ENCODE assay signal across 9 cellular contexts in genomic region chr13:111531505-111531904, GRCh38.
DNase-seq lines count a peak whose midpoint lies in the region; ATAC-seq and TF ChIP-seq lines count a peak whose summit lies in the region.
"Had no signal": no experiment of that assay in that cellular context is flagged by ENCODE, and none has a peak within 500 bp of the region (broad histone marks: within the 10 kb centered on the region; RNA-seq: fewer than 3 reads in every experiment).

No MANE protein-coding gene starts in this region.

- no peak overlapping the region for H3K4me3 Mint-ChIP-seq in neural crest cell
- no peak overlapping the region for H3K4me3 Mint-ChIP-seq in activated naive CD4-positive, alpha-beta T cell treated with anti-CD3 and anti-CD28 coated beads, Interleukin-2, amount 10 ng/mL, durations not matched to agents 7 days and 5 days

- POLR2A ChIA-PET in HEK293 (lab: Yijun Ruan, JAX): interaction anchor here (0.6 kb wide), 1 partner anchor 9 kb away, joined by 4 read pairs; no protein-coding TSS in a partner anchor

- peaks cover 37% of the 10 kb centered on the region for H3K27me3 Mint-ChIP-seq in neural crest cell (ENCODE audit: low read depth)
- H3K27me3 Mint-ChIP-seq in activated naive CD4-positive, alpha-beta T cell treated with anti-CD3 and anti-CD28 coated beads, Interleukin-2, amount 10 ng/mL, durations not matched to agents 7 days and 5 days: peaks cover 41% of the 10 kb centered on the region

- peak; percentile 55 for DNase-seq in NCI-H2081 treated with DMSO at 0.1 percent for 48 hours (lab: John Stamatoyannopoulos, UW)
- DNase-seq in cardiac fibroblast (ENCODE audit: low read depth in 2 of 2): peak; percentile 3 to 8
- no peak for DNase-seq in neural crest cell (ENCODE audit: low read depth, low spot score)
- no peak for DNase-seq in stimulated activated CD4-positive, alpha-beta T cell treated with anti-CD3 and anti-CD28 coated beads, Interleukin-15, amount 100 ng/mL, for 24 hours
- no peak for DNase-seq in activated naive CD4-positive, alpha-beta T cell treated with anti-CD3 and anti-CD28 coated beads, Interleukin-2, amount 10 ng/mL, durations not matched to agents 7 days and 5 days
- DNase-seq in ascending aorta (ENCODE audit: low spot score in 2 of 2): no peak
- DNase-seq: activated T-cell treated with anti-CD3 and anti-CD28 coated beads for 4 hours had no signal

- ATAC-seq in HG03039 (IDR thresholded peaks at IDR 0.05; ENCODE audit: unreplicated experiment): no peak

- H3K27me3 ChIP-seq in ascending aorta: no peaks in the 10 kb centered on the region

- no peak for TF ChIP-seq CTCF in HEK293 (tag by site-specific recombination; IDR thresholded peaks at IDR 0.05)
- TF ChIP-seq CTCF in cardiac fibroblast (IDR thresholded peaks at IDR 0.05; ENCODE audit: low read depth, low read length): no peak
- peak; percentile 60 for TF ChIP-seq CTCF in neural crest cell (conservative IDR thresholded peaks at IDR 0.05)
- no peak for TF ChIP-seq CTCF in ascending aorta (IDR thresholded peaks at IDR 0.05)

- H3K27ac ChIP-seq in HEK293 (ENCODE audit: extremely low read depth, low read depth, low read length) (no peak overlapping the region), ascending aorta (no peak overlapping the region)

- intact Hi-C loops in ascending aorta (cut with DNase I): no loop called here

- no peaks in the 10 kb centered on the region for H3K9me3 Mint-ChIP-seq in neural crest cell
- no peaks in the 10 kb centered on the region for H3K9me3 Mint-ChIP-seq in activated naive CD4-positive, alpha-beta T cell treated with anti-CD3 and anti-CD28 coated beads, Interleukin-2, amount 10 ng/mL, durations not matched to agents 7 days and 5 days

- H3K4me1 ChIP-seq in HEK293 (ENCODE audit: control insufficient read depth, insufficient read depth, low read length) (no peaks in the 10 kb centered on the region), ascending aorta (no peaks in the 10 kb centered on the region)

- H3K36me3 ChIP-seq in HEK293 (ENCODE audit: control insufficient read depth in 2 of 2, insufficient read depth in 1 of 2, low read length in 2 of 2) (no peaks in the 10 kb centered on the region), ascending aorta (no peaks in the 10 kb centered on the region)

- CTCF ChIA-PET in HEK293 (lab: Yijun Ruan, JAX): interaction anchor here (0.6 to 0.8 kb wide), 2 partner anchors 346 to 913 kb away, joined by 3 read pairs; no protein-coding TSS in a partner anchor
- CTCF ChIA-PET in activated naive CD4-positive, alpha-beta T cell treated with anti-CD3 and anti-CD28 coated beads, Interleukin-2, amount 10 ng/mL, durations not matched to agents 7 days and 5 days (lab: Charles Lee): no interaction called here

- H3K4me1 Mint-ChIP-seq in neural crest cell: peaks cover 52% of the 10 kb centered on the region
- no peaks in the 10 kb centered on the region for H3K4me1 Mint-ChIP-seq in activated naive CD4-positive, alpha-beta T cell treated with anti-CD3 and anti-CD28 coated beads, Interleukin-2, amount 10 ng/mL, durations not matched to agents 7 days and 5 days

- H3K4me3 ChIP-seq in HEK293 (ENCODE audit: low read depth, low read length): no peak overlapping the region
- H3K4me3 ChIP-seq in cardiac fibroblast (replicated peaks in 1 of 2; ENCODE audit: low read depth in 2 of 2, low read length in 2 of 2): no peak overlapping the region
- H3K4me3 ChIP-seq in ascending aorta: no peak overlapping the region

- H3K36me3 Mint-ChIP-seq in neural crest cell (ENCODE audit: low read depth): no peaks in the 10 kb centered on the region
- H3K36me3 Mint-ChIP-seq in activated naive CD4-positive, alpha-beta T cell treated with anti-CD3 and anti-CD28 coated beads, Interleukin-2, amount 10 ng/mL, durations not matched to agents 7 days and 5 days: no peaks in the 10 kb centered on the region

- H3K27ac Mint-ChIP-seq in neural crest cell (ENCODE audit: unreplicated experiment): no peak overlapping the region
- H3K27ac Mint-ChIP-seq in activated naive CD4-positive, alpha-beta T cell treated with anti-CD3 and anti-CD28 coated beads, Interleukin-2, amount 10 ng/mL, durations not matched to agents 7 days and 5 days: no peak overlapping the region

- H3K9me3 ChIP-seq in HEK293 (ENCODE audit: control insufficient read depth, insufficient read depth, low read depth, low read length) (no peaks in the 10 kb centered on the region), ascending aorta (no peaks in the 10 kb centered on the region)

TF ChIP-seq in HEK293, 187 proteins besides CTCF, POLR2A, EP300 and RAD21:
- TF ChIP-seq PRDM1 (tag by site-specific recombination; IDR thresholded peaks at IDR 0.05) (no peak), ZNF654 (tag by site-specific recombination; IDR thresholded peaks at IDR 0.05; ENCODE audit: low read depth) (peak; percentile 39; the same call in 1 of the 2 replicates)

Comparison
In these comparisons a context has a peak if more than half of its experiments do, and no peak if none do; other contexts are left out.
1. DNase-seq: peak in NCI-H2081 treated with DMSO at 0.1 percent for 48 hours (single experiment) and cardiac fibroblast (2 of 2); none in neural crest cell (single experiment), stimulated activated CD4-positive, alpha-beta T cell treated with anti-CD3 and anti-CD28 coated beads, Interleukin-15, amount 100 ng/mL, for 24 hours (single experiment), activated naive CD4-positive, alpha-beta T cell treated with anti-CD3 and anti-CD28 coated beads, Interleukin-2, amount 10 ng/mL, durations not matched to agents 7 days and 5 days (single experiment) and ascending aorta (0 of 2).